Comparison of ENCODE assay signal across 8 cellular contexts in genomic region chr7:88927-89921, GRCh38.
A peak's percentile ranks its signal among the peaks of the same experiment; 100 is the strongest.
DNase-seq lines count a peak whose midpoint lies in the region; ATAC-seq, FAIRE-seq and TF ChIP-seq lines count a peak whose summit lies in the region.

No MANE protein-coding gene starts in this region.

- H3K36me3 ChIP-seq in PC-3 (ENCODE audit: low read depth, low read length) (no peaks in the 10 kb centered on the region), pancreas (no peaks in the 10 kb centered on the region)

- no peak overlapping the region for H3K4me3 ChIP-seq in PC-3 (ENCODE audit: low read length)
- no peak overlapping the region for H3K4me3 ChIP-seq in pancreas

- no peak overlapping the region for H2AFZ ChIP-seq in PC-3 (ENCODE audit: low read length)

- POLR2A ChIA-PET in PC-3 (lab: Charles Lee; ENCODE audit: unreplicated experiment): no interaction called here

- no peak for FAIRE-seq in pancreas (lab: Jason Lieb, UNC)

- intact Hi-C loops in PC-3 (cut with micrococcal nuclease) (no loop called here), pancreas (cut with DNase I) (no loop called here)

- peaks cover 7% of the 10 kb centered on the region for H3K79me2 ChIP-seq in PC-3 (ENCODE audit: low read length)

- H3K27ac ChIP-seq in PC-3 (ENCODE audit: low read length) (peak overlapping the region; percentile 73), pancreas (no peak overlapping the region)

- 86 to 88% methylated on average over 12 to 13 of the region's 13 CpGs for WGBS in pancreas, 2 donors

- H3K4me1 ChIP-seq in PC-3 (ENCODE audit: insufficient read depth, low read length) (peaks cover 31% of the 10 kb centered on the region), pancreas (peaks cover 0 to 4% (median 0%) of the 10 kb centered on the region in 3 donors)

- TF ChIP-seq CTCF in PC-3 (conservative IDR thresholded peaks at IDR 0.05; ENCODE audit: low read depth, low read length) (no peak), pancreas (IDR thresholded peaks at IDR 0.05) (no peak)

- peak overlapping the region; percentile 42; the same call in 1 of the 2 replicates for H3K4me2 ChIP-seq in PC-3 (ENCODE audit: low read length)

- 0 out of 2 replicates have a peak overlapping the region, but pooled peaks have one; percentile 12 for H3K9ac ChIP-seq in PC-3 (ENCODE audit: low read length)

- DNase-seq in DMS 273 treated with DMSO at 0.1 percent for 48 hours (lab: John Stamatoyannopoulos, UW): peak; percentile 15
- peak; percentile 87 for DNase-seq in PC-3
- DNase-seq in pancreas: peak in 3 of 6 donors; percentile 5 to 33 (median 26)
- no peak for DNase-seq in activated gamma-delta T cell treated with Interleukin-2 at 50 U/mL for 16 hours
- no peak for DNase-seq in activated CD8-positive, alpha-beta memory T cell treated with anti-CD3 and anti-CD28 coated beads, Interleukin-2, amount 50 U/mL, for 4 hours

- ATAC-seq in PC-3 (peak; percentile 86), esophagus mucosa (peak; percentile 50), pancreas (peak in 3 of 4 donors; percentile 53 to 84 (median 76)), GM18517 (IDR thresholded peaks at IDR 0.05; ENCODE audit: unreplicated experiment) (no peak), GM18858 (IDR thresholded peaks at IDR 0.05; ENCODE audit: unreplicated experiment) (no peak)

- peaks cover 11% of the 10 kb centered on the region for H3F3A ChIP-seq in PC-3 (ENCODE audit: low read length, unreplicated experiment)

- H3K27me3 ChIP-seq in PC-3 (ENCODE audit: low read length): no peaks in the 10 kb centered on the region
- H3K27me3 ChIP-seq in pancreas: no peaks in the 10 kb centered on the region

- BruUV-seq in PC-3 (replicated peaks; lab: Mats Ljungman, UMichigan): no TSS peak

- no peaks in the 10 kb centered on the region for H4K20me1 ChIP-seq in PC-3 (ENCODE audit: low read length)

- H3K9me3 ChIP-seq in PC-3 (ENCODE audit: low read length) (no peaks in the 10 kb centered on the region), pancreas (no peaks in the 10 kb centered on the region)

- H3K9me2 ChIP-seq in PC-3 (replicated peaks; ENCODE audit: low read length): no peaks in the 10 kb centered on the region

- CTCF ChIA-PET in PC-3 (lab: Charles Lee): no interaction called here

Comparison
In these comparisons a context has a peak if more than half of its experiments do, and no peak if none do; other contexts are left out.
1. DNase-seq: peak in DMS 273 treated with DMSO at 0.1 percent for 48 hours (single experiment) and PC-3 (single experiment); none in activated gamma-delta T cell treated with Interleukin-2 at 50 U/mL for 16 hours (single experiment) and activated CD8-positive, alpha-beta memory T cell treated with anti-CD3 and anti-CD28 coated beads, Interleukin-2, amount 50 U/mL, for 4 hours (single experiment).
2. ATAC-seq: peak in PC-3 (single experiment), esophagus mucosa (single experiment) and pancreas (3 of 4); none in GM18517 (single experiment) and GM18858 (single experiment).